Comparison of ENCODE assay signal across 9 cellular contexts in the genomic region with DNA sequence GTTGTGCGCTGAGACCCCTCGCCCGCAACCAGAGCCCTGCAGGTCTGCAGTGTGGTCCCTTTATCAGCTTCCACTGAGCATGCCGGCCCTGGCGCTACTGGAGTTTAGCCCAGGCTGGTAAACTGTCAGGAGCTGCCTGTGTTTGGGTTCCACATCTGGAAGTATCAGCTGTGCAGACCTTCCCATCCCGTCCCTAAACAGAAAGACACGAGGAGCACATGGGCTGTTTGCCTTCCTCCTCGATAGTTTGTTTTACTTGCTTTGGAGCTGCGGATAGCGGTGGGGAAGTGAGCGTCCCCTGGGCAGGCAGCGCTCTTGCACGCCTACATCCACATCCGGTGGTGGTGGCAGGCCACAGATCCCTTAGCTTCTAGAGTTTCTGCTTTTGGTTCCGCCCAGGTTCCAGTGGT. TPM values are rescaled to one million over a fixed set of nuclear protein-coding genes. Genes with fewer than 3 reads are reported as not detected.
DNase-seq lines count a peak whose midpoint lies in the region; ATAC-seq and TF ChIP-seq lines count a peak whose summit lies in the region.
"Had no signal": no experiment of that assay in that cellular context is flagged by ENCODE, and none has a peak within 500 bp of the region (broad histone marks: within the 10 kb centered on the region; RNA-seq: fewer than 3 reads in every experiment).

No MANE protein-coding gene starts in this region.

- peak overlapping the region; percentile 6 for H3K4me3 Mint-ChIP-seq in activated naive CD4-positive, alpha-beta T cell treated with anti-CD3 and anti-CD28 coated beads for 36 hours
- peak overlapping the region in 1 of 5 experiments; percentile 51 for H3K4me3 Mint-ChIP-seq in brain
- peak overlapping the region; percentile 37 for H3K4me3 Mint-ChIP-seq in stimulated activated naive CD8-positive, alpha-beta T cell treated with anti-CD3 and anti-CD28 coated beads, Interleukin-15, Interleukin-2, amounts not matched to agents 100 ng/mL and 50 ng/mL, for 24 hours
- H3K4me3 Mint-ChIP-seq: CD4-positive, CD25-positive, alpha-beta regulatory T cell had no signal

- no peaks in the 10 kb centered on the region for H3K36me3 Mint-ChIP-seq in activated naive CD4-positive, alpha-beta T cell treated with anti-CD3 and anti-CD28 coated beads for 36 hours (ENCODE audit: low read depth)
- peaks cover 22% of the 10 kb centered on the region for H3K36me3 Mint-ChIP-seq in brain
- H3K36me3 Mint-ChIP-seq in stimulated activated naive CD8-positive, alpha-beta T cell treated with anti-CD3 and anti-CD28 coated beads, Interleukin-15, Interleukin-2, amounts not matched to agents 100 ng/mL and 50 ng/mL, for 24 hours (ENCODE audit: low read depth), result no peaks in the 10 kb centered on the region
- H3K36me3 Mint-ChIP-seq: CD4-positive, CD25-positive, alpha-beta regulatory T cell had no signal

- H3K27ac Mint-ChIP-seq in activated naive CD4-positive, alpha-beta T cell treated with anti-CD3 and anti-CD28 coated beads for 36 hours, result no peak overlapping the region
- H3K27ac Mint-ChIP-seq in brain, result peak overlapping the region; percentile 12 to 89 (median 80)
- peak overlapping the region; percentile 37 for H3K27ac Mint-ChIP-seq in stimulated activated naive CD8-positive, alpha-beta T cell treated with anti-CD3 and anti-CD28 coated beads, Interleukin-15, Interleukin-2, amounts not matched to agents 100 ng/mL and 50 ng/mL, for 24 hours
- H3K27ac Mint-ChIP-seq: CD4-positive, CD25-positive, alpha-beta regulatory T cell had no signal

- CTCF ChIA-PET in activated naive CD4-positive, alpha-beta T cell treated with anti-CD3 and anti-CD28 coated beads for 36 hours (lab: Charles Lee), result interaction anchor here (0.6 kb wide), 1 partner anchor 474 kb away, joined by 7 read pairs; no protein-coding TSS in a partner anchor

- H3K4me1 Mint-ChIP-seq in activated naive CD4-positive, alpha-beta T cell treated with anti-CD3 and anti-CD28 coated beads for 36 hours (ENCODE audit: low read depth), result peaks cover 11% of the 10 kb centered on the region
- peaks cover 87% of the 10 kb centered on the region for H3K4me1 Mint-ChIP-seq in brain
- H3K4me1 Mint-ChIP-seq in stimulated activated naive CD8-positive, alpha-beta T cell treated with anti-CD3 and anti-CD28 coated beads, Interleukin-15, Interleukin-2, amounts not matched to agents 100 ng/mL and 50 ng/mL, for 24 hours (ENCODE audit: low read depth), result peaks cover 12% of the 10 kb centered on the region

- ATAC-seq in HG03103 (IDR thresholded peaks at IDR 0.05; ENCODE audit: low read depth, unreplicated experiment), result peak; percentile 85

- DNase-seq in activated naive CD4-positive, alpha-beta T cell treated with anti-CD3 and anti-CD28 coated beads for 36 hours, result peak; percentile 36
- no peak for DNase-seq in activated naive CD4-positive, alpha-beta T cell treated with anti-CD3 and anti-CD28 coated beads, Interleukin-2, amount 50 U/mL, for 16 hours
- DNase-seq in NAMALWA (ENCODE audit: low spot score) (no peak), T1000 (lab: John Stamatoyannopoulos, UW) (no peak), OCI-M2 (lab: John Stamatoyannopoulos, UW; ENCODE audit: unreplicated experiment) (no peak)

- no peak for TF ChIP-seq CTCF in brain (conservative IDR thresholded peaks at IDR 0.05)

- no peaks in the 10 kb centered on the region for H3K9me3 Mint-ChIP-seq in activated naive CD4-positive, alpha-beta T cell treated with anti-CD3 and anti-CD28 coated beads for 36 hours
- H3K9me3 Mint-ChIP-seq in brain, result no peaks in the 10 kb centered on the region
- no peaks in the 10 kb centered on the region for H3K9me3 Mint-ChIP-seq in stimulated activated naive CD8-positive, alpha-beta T cell treated with anti-CD3 and anti-CD28 coated beads, Interleukin-15, Interleukin-2, amounts not matched to agents 100 ng/mL and 50 ng/mL, for 24 hours

- intact Hi-C loops in activated naive CD4-positive, alpha-beta T cell treated with anti-CD3 and anti-CD28 coated beads for 36 hours (cut with micrococcal nuclease), result loop anchor here (2.0 to 5.0 kb wide), 2 partner anchors 63 to 79 kb away; no protein-coding TSS in a partner anchor

- H3K27me3 Mint-ChIP-seq in activated naive CD4-positive, alpha-beta T cell treated with anti-CD3 and anti-CD28 coated beads for 36 hours (ENCODE audit: low read depth), result peaks cover 26% of the 10 kb centered on the region
- peaks cover 5% of the 10 kb centered on the region for H3K27me3 Mint-ChIP-seq in brain
- peaks cover 15% of the 10 kb centered on the region for H3K27me3 Mint-ChIP-seq in stimulated activated naive CD8-positive, alpha-beta T cell treated with anti-CD3 and anti-CD28 coated beads, Interleukin-15, Interleukin-2, amounts not matched to agents 100 ng/mL and 50 ng/mL, for 24 hours

RNA-seq across cellular contexts. Expression of gene BOC, which starts 12.5 kb away (rescaled TPM):
- total RNA-seq in activated naive CD4-positive, alpha-beta T cell treated with anti-CD3 and anti-CD28 coated beads for 36 hours, result under 1 TPM in 1 of 2 experiments, not detected in 1; 0.29 TPM
- polyA plus RNA-seq in brain (ENCODE audit: insufficient read depth, low read depth, low replicate concordance), result 23.3 TPM
- total RNA-seq: CD4-positive, CD25-positive, alpha-beta regulatory T cell had no signal
- polyA plus RNA-seq: CD4-positive, CD25-positive, alpha-beta regulatory T cell had no signal
